10 cellular contexts compared by ENCODE assay signal in the genomic region with DNA sequence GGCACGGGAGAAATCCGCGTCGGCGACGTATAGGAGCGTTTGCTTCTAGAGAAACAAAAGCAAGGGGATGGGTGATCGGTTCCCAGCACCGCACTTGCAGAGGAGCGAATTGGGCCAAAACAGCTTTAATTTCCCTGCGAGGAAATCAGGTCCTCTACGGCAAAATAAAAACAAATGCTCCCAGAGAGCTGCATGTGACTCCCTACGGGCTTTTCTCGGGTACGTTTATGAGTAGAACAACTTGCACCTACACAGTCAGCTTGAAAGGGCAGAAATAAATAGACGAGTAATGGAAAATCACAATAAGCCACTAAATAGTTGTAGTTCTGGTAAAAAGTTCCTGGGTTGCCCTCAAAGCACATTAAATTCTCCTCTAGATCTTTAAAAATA. TPM values are rescaled to one million over a fixed set of nuclear protein-coding genes. Genes with fewer than 3 reads are reported as not detected.
DNase-seq lines count a peak whose midpoint lies in the region; ATAC-seq and TF ChIP-seq lines count a peak whose summit lies in the region.
"Had no signal": no experiment of that assay in that cellular context is flagged by ENCODE, and none has a peak within 500 bp of the region (broad histone marks: within the 10 kb centered on the region; RNA-seq: fewer than 3 reads in every experiment).

No MANE protein-coding gene starts in this region.

- TF ChIP-seq RAD21 in SK-N-SH (IDR thresholded peaks at IDR 0.05; ENCODE audit: low read length): no peak

- DNase-seq in H9 (no peak), NT2/D1 (ENCODE audit: low read depth, low spot score) (no peak), pons (ENCODE audit: low spot score) (peak; percentile 37), SK-N-SH (no peak)
- DNase-seq: activated CD8-positive, alpha-beta memory T cell treated with anti-CD3 and anti-CD28 coated beads, Interleukin-2, amount 50 U/mL, for 48 hours had no signal

- no peaks in the 10 kb centered on the region for H3K36me3 ChIP-seq in NT2/D1 (ENCODE audit: insufficient read depth, insufficient read length, low read length)
- no peaks in the 10 kb centered on the region for H3K36me3 ChIP-seq in esophagus (ENCODE audit: control insufficient read depth in 2 of 2, insufficient read depth in 2 of 2, low read length in 1 of 2)
- H3K36me3 ChIP-seq in SK-N-SH (replicated peaks in 1 of 2; ENCODE audit: control insufficient read depth in 1 of 2, insufficient read depth in 2 of 2, low read length in 1 of 2): no peaks in the 10 kb centered on the region

- no CpG with 5 or more reads among the region's 16 CpGs for WGBS in H9 (ENCODE audit: extremely low coverage, insufficient read length, low lambda C conversion rate)
- WGBS in esophagus, 2 donors: 4 to 5% methylated on average over 16 of the region's 16 CpGs
- WGBS in SK-N-SH (ENCODE audit: low lambda C conversion rate): 75% methylated on average over 16 of the region's 16 CpGs

- H3K9me3 ChIP-seq in H9 (ENCODE audit: control insufficient read depth, low read depth, low read length) (no peaks in the 10 kb centered on the region), NT2/D1 (ENCODE audit: insufficient read depth, low read length) (peaks cover 4% of the 10 kb centered on the region; the same call in 1 of the 2 replicates), esophagus (ENCODE audit: control insufficient read depth in 2 of 2, insufficient read depth in 1 of 2, low read depth in 1 of 2, low read length in 1 of 2) (peaks cover 0 to 2% of the 10 kb centered on the region in 2 donors), SK-N-SH (no peaks in the 10 kb centered on the region)

- H4K8ac ChIP-seq in H9 (replicated peaks; ENCODE audit: insufficient read length, low read depth, low read length): no peak overlapping the region

- peaks cover 22% of the 10 kb centered on the region for H3K23me2 ChIP-seq in H9 (ENCODE audit: insufficient read length, low read depth, low read length, poor library complexity, severe bottlenecking)

- H3K27me3 Mint-ChIP-seq in H9 (ENCODE audit: low read depth): peaks cover 35% of the 10 kb centered on the region

- no peak overlapping the region for H4K91ac ChIP-seq in H9 (ENCODE audit: insufficient read length, low read depth, low read length)

- H2BK20ac ChIP-seq in H9 (ENCODE audit: low read depth, low read length, poor library complexity, severe bottlenecking): no peak overlapping the region

- H2AFZ ChIP-seq in H9 (ENCODE audit: low read length) (no peak overlapping the region), SK-N-SH (ENCODE audit: low read depth) (no peak overlapping the region)

- H2BK120ac ChIP-seq in H9 (ENCODE audit: low read depth, low read length, poor library complexity, severe bottlenecking): no peak overlapping the region

- H3T11ph ChIP-seq in H9 (ENCODE audit: low read length): no peak overlapping the region

- H2BK12ac ChIP-seq in H9 (ENCODE audit: insufficient read length, low read depth, low read length): no peak overlapping the region

- POLR2A ChIA-PET in SK-N-SH (lab: Yijun Ruan, JAX): no interaction called here

- no peaks in the 10 kb centered on the region for H4K20me1 ChIP-seq in H9 (ENCODE audit: control insufficient read depth, insufficient read depth, insufficient read length)
- H4K20me1 ChIP-seq in SK-N-SH (ENCODE audit: insufficient read depth): no peaks in the 10 kb centered on the region

- H2AK5ac ChIP-seq in H9 (ENCODE audit: insufficient read length, low read length): no peak overlapping the region

- peak overlapping the region; percentile 40 for H3K9ac ChIP-seq in H9 (ENCODE audit: extremely low read depth, insufficient read length, low read length)
- peak overlapping the region; percentile 87 for H3K9ac ChIP-seq in NT2/D1 (ENCODE audit: insufficient read length, low read depth)
- H3K9ac ChIP-seq in SK-N-SH: no peak overlapping the region

- H3K9me3 Mint-ChIP-seq in H9: no peaks in the 10 kb centered on the region; a peak in 2 of 5 replicates

- H2BK5ac ChIP-seq in H9 (ENCODE audit: insufficient read length, low read length): no peak overlapping the region

- no peaks in the 10 kb centered on the region for H3K4me1 ChIP-seq in H9 (ENCODE audit: insufficient read depth, low read length)
- no peaks in the 10 kb centered on the region for H3K4me1 ChIP-seq in NT2/D1 (ENCODE audit: insufficient read depth, insufficient read length)
- H3K4me1 ChIP-seq in esophagus (ENCODE audit: control insufficient read depth in 2 of 2, insufficient read depth in 2 of 2, low read length in 1 of 2): peaks cover 0 to 3% of the 10 kb centered on the region in 2 donors
- peaks cover 0 to 2% of the 10 kb centered on the region in 2 experiments; a peak in 2 of 4 replicates for H3K4me1 ChIP-seq in SK-N-SH (ENCODE audit: control insufficient read depth in 1 of 2, insufficient read depth in 2 of 2, low read depth in 1 of 2, low read length in 1 of 2)

- peak overlapping the region; percentile 63 for H3K4me2 ChIP-seq in H9 (ENCODE audit: insufficient read depth, insufficient read length, low read length)
- no peak overlapping the region for H3K4me2 ChIP-seq in SK-N-SH

- TF ChIP-seq CTCF in H9 (conservative IDR thresholded peaks at IDR 0.05): no peak
- TF ChIP-seq CTCF in SK-N-SH (IDR thresholded peaks at IDR 0.05): no peak

- H3K27ac Mint-ChIP-seq in H9: peak overlapping the region in 1 of 3 experiments; percentile 28; a peak in 1 of 7 replicates

- no peak overlapping the region for H3K4ac ChIP-seq in H9 (ENCODE audit: low read depth, low read length)

- H3K23ac ChIP-seq in H9 (ENCODE audit: insufficient read length, low read depth, low read length): no peak overlapping the region

- H3K4me3 ChIP-seq in NT2/D1 (ENCODE audit: insufficient read length, low read depth) (peak overlapping the region; percentile 73), esophagus (ENCODE audit: low read depth in 1 of 2, low read length in 2 of 2) (peak overlapping the region; percentile 59), SK-N-SH (ENCODE audit: low read depth in 2 of 2, low read length in 1 of 2) (peak overlapping the region in 1 of 2 experiments; percentile 21; a peak in 1 of 4 replicates)

- no peak overlapping the region for H4K5ac ChIP-seq in H9 (ENCODE audit: insufficient read length, low read depth, low read length)

- CTCF ChIA-PET in SK-N-SH (lab: Yijun Ruan, JAX): interaction anchor here (0.7 to 0.8 kb wide), 2 partner anchors 142 to 181 kb away, joined by 3 read pairs; no protein-coding TSS in a partner anchor

- H3K79me2 ChIP-seq in H9 (ENCODE audit: insufficient read depth, low read length) (no peaks in the 10 kb centered on the region), SK-N-SH (ENCODE audit: insufficient read depth) (no peaks in the 10 kb centered on the region)

- no peaks in the 10 kb centered on the region for H3K79me1 ChIP-seq in H9 (ENCODE audit: insufficient read depth, low read depth, low read length, poor library complexity, severe bottlenecking)

- TF ChIP-seq EP300 in SK-N-SH (IDR thresholded peaks at IDR 0.05; ENCODE audit: borderline replicate concordance in 1 of 2, low read depth in 1 of 2, low read length in 1 of 2): no peak

- no peak overlapping the region for H3K56ac ChIP-seq in H9 (ENCODE audit: insufficient read length, low read depth, low read length)

- peaks cover 12 to 24% of the 10 kb centered on the region in 2 experiments for H3K4me1 Mint-ChIP-seq in H9

- H3K18ac ChIP-seq in H9 (ENCODE audit: insufficient read length, low read depth, low read length): peak overlapping the region; percentile 90

- no peaks in the 10 kb centered on the region for H3K36me3 Mint-ChIP-seq in H9 (ENCODE audit: insufficient read depth in 1 of 3, low read depth in 3 of 3)

- no peak overlapping the region for H2BK15ac ChIP-seq in H9 (ENCODE audit: low read depth, low read length)

- no peaks in the 10 kb centered on the region for H3K9me2 ChIP-seq in SK-N-SH

- peak overlapping the region; percentile 16; the same call in 1 of the 2 replicates for H3K14ac ChIP-seq in H9 (ENCODE audit: insufficient read depth, low read length)

- peak overlapping the region; percentile 81 to 90 for H3K4me3 Mint-ChIP-seq in H9

- no peak for ATAC-seq in GM18861 (IDR thresholded peaks at IDR 0.05; ENCODE audit: unreplicated experiment)
- no peak for ATAC-seq in GM18870 (IDR thresholded peaks at IDR 0.05; ENCODE audit: unreplicated experiment)
- no peak for ATAC-seq in GM18520 (IDR thresholded peaks at IDR 0.05; ENCODE audit: unreplicated experiment)

- H3K27me3 ChIP-seq in H9 (ENCODE audit: insufficient read depth, low read length) (peaks cover 2% of the 10 kb centered on the region; the same call in 1 of the 2 replicates), NT2/D1 (ENCODE audit: insufficient read depth, insufficient read length) (peaks cover 77% of the 10 kb centered on the region), esophagus (ENCODE audit: control insufficient read depth in 1 of 2, insufficient read depth in 2 of 2, low read length in 2 of 2) (no peaks in the 10 kb centered on the region), SK-N-SH (ENCODE audit: insufficient read depth) (peaks cover 11% of the 10 kb centered on the region)

- no peaks in the 10 kb centered on the region for H3F3A ChIP-seq in SK-N-SH (replicated peaks; ENCODE audit: insufficient read depth)

- H3K27ac ChIP-seq in H9 (ENCODE audit: insufficient read length, low read depth, low read length) (no peak overlapping the region), esophagus (ENCODE audit: low read depth in 2 of 2, low read length in 1 of 2) (peak overlapping the region; percentile 68 to 75), SK-N-SH (ENCODE audit: low read depth in 2 of 2, low read length in 1 of 2) (no peak overlapping the region)

TF ChIP-seq in SK-N-SH, 30 proteins besides CTCF, POLR2A, EP300 and RAD21 (continues in another document):
- no peak for TF ChIP-seq RFX5 (IDR thresholded peaks at IDR 0.05; ENCODE audit: low read length)
- TF ChIP-seq YY1 (IDR thresholded peaks at IDR 0.05; ENCODE audit: low read depth): no peak

RNA-seq across cellular contexts. Expression of a gene that starts 1.2 kb away (rescaled TPM):
- total RNA-seq in H9 (2021): 1.1 and 1.2 TPM in 2 replicates
- 1 to 10 TPM; 1.3 to 1.8 TPM for polyA plus RNA-seq in esophagus
- not detected in 2 replicates for polyA plus RNA-seq in SK-N-SH (2012; rRNA removed)
- polyA plus RNA-seq in SK-N-SH (2012; cell fraction: cytosol; rRNA removed): not detected in 2 replicates
- 0.01 TPM in 1 of 2 replicates, not detected in the other for polyA plus RNA-seq in SK-N-SH (2012; cell fraction: nucleus; rRNA removed)
- total RNA-seq: HT1080 had no signal

Comparison
In these comparisons a context has a peak if more than half of its experiments do, and no peak if none do; other contexts are left out.
1. H3K27ac ChIP-seq: peak in esophagus (2 of 2); none in H9 (single experiment) and SK-N-SH (0 of 2).